In the genomic region with DNA sequence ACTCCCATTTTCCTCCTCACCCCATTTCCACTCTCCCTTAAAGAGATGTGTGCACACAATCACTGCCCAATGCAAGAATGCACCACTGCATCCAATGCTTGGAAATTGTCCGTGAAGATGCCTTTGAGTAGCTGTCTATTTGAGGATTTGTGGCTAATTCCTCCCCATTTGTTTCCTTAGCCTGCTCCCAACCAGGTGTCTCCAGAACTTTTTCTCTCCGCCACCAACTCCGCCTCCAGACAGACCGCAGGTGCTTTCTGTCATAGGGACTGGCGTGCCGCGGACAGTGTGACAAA, we compare ENCODE assay signal across 8 cellular contexts. TPM values are rescaled to one million over a fixed set of nuclear protein-coding genes. Genes with fewer than 3 reads are reported as not detected.
DNase-seq lines count a peak whose midpoint lies in the region; ATAC-seq and TF ChIP-seq lines count a peak whose summit lies in the region.

No MANE protein-coding gene starts in this region.

- H3K36me3 Mint-ChIP-seq in Calu3 (ENCODE audit: insufficient read depth, unreplicated experiment): peaks cover 47% of the 10 kb centered on the region
- peaks cover 3 to 12% (median 5%) of the 10 kb centered on the region in 3 experiments for H3K36me3 Mint-ChIP-seq in H9 (ENCODE audit: insufficient read depth in 1 of 3, low read depth in 3 of 3)
- H3K36me3 Mint-ChIP-seq in stimulated activated effector memory CD8-positive, alpha-beta T cell treated with anti-CD3 and anti-CD28 coated beads, Interleukin-12 subunit alpha, Interleukin-12 subunit beta, amount 100 ng/mL, for 72 hours: peaks cover 73% of the 10 kb centered on the region

- H3K27ac Mint-ChIP-seq in Calu3 (ENCODE audit: unreplicated experiment) (peak overlapping the region; percentile 82), H9 (peak overlapping the region; percentile 96 to 100 (median 99))
- H3K27ac Mint-ChIP-seq in stimulated activated effector memory CD8-positive, alpha-beta T cell treated with anti-CD3 and anti-CD28 coated beads, Interleukin-12 subunit alpha, Interleukin-12 subunit beta, amount 100 ng/mL, for 72 hours: peak overlapping the region; percentile 99

- no peak overlapping the region for H3K56ac ChIP-seq in H9 (ENCODE audit: insufficient read length, low read depth, low read length)

- H3T11ph ChIP-seq in H9 (ENCODE audit: low read length): no peak overlapping the region

- no CpG with 5 or more reads among the region's 7 CpGs for WGBS in H9 (ENCODE audit: extremely low coverage, insufficient read length, low lambda C conversion rate)
- 1% methylated on average over 7 of the region's 7 CpGs for WGBS in SK-N-SH (ENCODE audit: low lambda C conversion rate)

- no peak overlapping the region for H2BK120ac ChIP-seq in H9 (ENCODE audit: low read depth, low read length, poor library complexity, severe bottlenecking)

- intact Hi-C loops in Calu3 (cut with micrococcal nuclease; ENCODE audit: unreplicated experiment): no loop called here

- no peak overlapping the region for H3K18ac ChIP-seq in H9 (ENCODE audit: insufficient read length, low read depth, low read length)

- H2BK5ac ChIP-seq in H9 (ENCODE audit: insufficient read length, low read length): no peak overlapping the region

- TF ChIP-seq RAD21 in SK-N-SH (IDR thresholded peaks at IDR 0.05; ENCODE audit: low read length): no peak

- H3K27me3 ChIP-seq in H9 (ENCODE audit: insufficient read depth, low read length) (no peaks in the 10 kb centered on the region), SK-N-SH (ENCODE audit: insufficient read depth) (no peaks in the 10 kb centered on the region), foreskin keratinocyte (no peaks in the 10 kb centered on the region)

- H3K9me3 Mint-ChIP-seq in Calu3 (ENCODE audit: low read depth, unreplicated experiment) (no peaks in the 10 kb centered on the region), H9 (peaks cover 3 to 5% of the 10 kb centered on the region in 2 experiments; a peak in 2 of 5 replicates)
- H3K9me3 Mint-ChIP-seq in stimulated activated effector memory CD8-positive, alpha-beta T cell treated with anti-CD3 and anti-CD28 coated beads, Interleukin-12 subunit alpha, Interleukin-12 subunit beta, amount 100 ng/mL, for 72 hours: peaks cover 2% of the 10 kb centered on the region

- H4K91ac ChIP-seq in H9 (ENCODE audit: insufficient read length, low read depth, low read length): no peak overlapping the region

- H2AFZ ChIP-seq in H9 (ENCODE audit: low read length): peak overlapping the region; percentile 83
- peak overlapping the region; percentile 96 for H2AFZ ChIP-seq in SK-N-SH (ENCODE audit: low read depth)

- no peak overlapping the region for H2BK20ac ChIP-seq in H9 (ENCODE audit: low read depth, low read length, poor library complexity, severe bottlenecking)

- H3F3A ChIP-seq in SK-N-SH (replicated peaks; ENCODE audit: insufficient read depth): peaks cover 15% of the 10 kb centered on the region

- peak overlapping the region; percentile 91 to 98 for H3K4me3 ChIP-seq in SK-N-SH (ENCODE audit: low read depth in 2 of 2, low read length in 1 of 2)

- H3K79me2 ChIP-seq in H9 (ENCODE audit: insufficient read depth, low read length): peaks cover 14% of the 10 kb centered on the region; the same call in 1 of the 2 replicates
- peaks cover 46% of the 10 kb centered on the region for H3K79me2 ChIP-seq in SK-N-SH (ENCODE audit: insufficient read depth)

- H3K23ac ChIP-seq in H9 (ENCODE audit: insufficient read length, low read depth, low read length): no peak overlapping the region

- H3K9me2 ChIP-seq in SK-N-SH: no peaks in the 10 kb centered on the region

- no peak for TF ChIP-seq CTCF in Calu3 (IDR thresholded peaks at IDR 0.05; ENCODE audit: unreplicated experiment)
- TF ChIP-seq CTCF in H9 (conservative IDR thresholded peaks at IDR 0.05): no peak
- no peak for TF ChIP-seq CTCF in SK-N-SH (IDR thresholded peaks at IDR 0.05)
- TF ChIP-seq CTCF in foreskin keratinocyte (conservative IDR thresholded peaks at IDR 0.05): no peak

- H4K5ac ChIP-seq in H9 (ENCODE audit: insufficient read length, low read depth, low read length): no peak overlapping the region

- H3K79me1 ChIP-seq in H9 (ENCODE audit: insufficient read depth, low read depth, low read length, poor library complexity, severe bottlenecking): no peaks in the 10 kb centered on the region

- no peak overlapping the region for H3K4ac ChIP-seq in H9 (ENCODE audit: low read depth, low read length)

- H3K4me1 Mint-ChIP-seq in Calu3 (ENCODE audit: low read depth, unreplicated experiment) (peaks cover 7% of the 10 kb centered on the region), H9 (peaks cover 33 to 37% of the 10 kb centered on the region in 2 experiments)
- H3K4me1 Mint-ChIP-seq in stimulated activated effector memory CD8-positive, alpha-beta T cell treated with anti-CD3 and anti-CD28 coated beads, Interleukin-12 subunit alpha, Interleukin-12 subunit beta, amount 100 ng/mL, for 72 hours: peaks cover 74% of the 10 kb centered on the region

- no peaks in the 10 kb centered on the region for H3K9me3 ChIP-seq in H9 (ENCODE audit: control insufficient read depth, low read depth, low read length)
- H3K9me3 ChIP-seq in SK-N-SH: no peaks in the 10 kb centered on the region

- H4K20me1 ChIP-seq in H9 (ENCODE audit: control insufficient read depth, insufficient read depth, insufficient read length): no peaks in the 10 kb centered on the region
- H4K20me1 ChIP-seq in SK-N-SH (ENCODE audit: insufficient read depth): peaks cover 28% of the 10 kb centered on the region; the same call in 1 of the 2 replicates

- H3K4me2 ChIP-seq in H9 (ENCODE audit: insufficient read depth, insufficient read length, low read length): peak overlapping the region; percentile 95
- H3K4me2 ChIP-seq in SK-N-SH: peak overlapping the region; percentile 96

- CTCF ChIA-PET in Calu3 (lab: Charles Lee) (no interaction called here), SK-N-SH (lab: Yijun Ruan, JAX) (interaction anchor here (0.9 to 2.3 kb wide), 2 partner anchors 65 to 324 kb away, joined by 5 read pairs; no protein-coding TSS in a partner anchor)

- peak; percentile 7 for ATAC-seq in foreskin keratinocyte
- ATAC-seq in stimulated activated effector memory CD8-positive, alpha-beta T cell treated with anti-CD3 and anti-CD28 coated beads, Interleukin-12 subunit alpha, Interleukin-12 subunit beta, amount 100 ng/mL, for 72 hours: no peak
- ATAC-seq in HG03108 (IDR thresholded peaks at IDR 0.05; ENCODE audit: unreplicated experiment): no peak

- no peak overlapping the region for H2BK12ac ChIP-seq in H9 (ENCODE audit: insufficient read length, low read depth, low read length)

- no peaks in the 10 kb centered on the region for H3K4me1 ChIP-seq in H9 (ENCODE audit: insufficient read depth, low read length)
- peaks cover 5 to 26% of the 10 kb centered on the region in 2 experiments; a peak in 3 of 4 replicates for H3K4me1 ChIP-seq in SK-N-SH (ENCODE audit: control insufficient read depth in 1 of 2, insufficient read depth in 2 of 2, low read depth in 1 of 2, low read length in 1 of 2)
- H3K4me1 ChIP-seq in foreskin keratinocyte: peaks cover 22% of the 10 kb centered on the region

- H3K27ac ChIP-seq in H9 (ENCODE audit: insufficient read length, low read depth, low read length) (peak overlapping the region; percentile 9), SK-N-SH (ENCODE audit: low read depth in 2 of 2, low read length in 1 of 2) (peak overlapping the region; percentile 60 to 85; a peak in 3 of 4 replicates), foreskin keratinocyte (peak overlapping the region; percentile 88)

- POLR2A ChIA-PET in SK-N-SH (lab: Yijun Ruan, JAX): interaction anchor here (0.7 kb wide), 1 partner anchor 35 kb away, joined by 3 read pairs; no protein-coding TSS in a partner anchor

- BruUV-seq in Calu3 (replicated peaks; lab: Mats Ljungman, UMichigan): no TSS peak

- H3K9ac ChIP-seq in H9 (ENCODE audit: extremely low read depth, insufficient read length, low read length) (peak overlapping the region; percentile 62), SK-N-SH (peak overlapping the region; percentile 91; the same call in 1 of the 2 replicates)

- no peak overlapping the region for H3K14ac ChIP-seq in H9 (ENCODE audit: insufficient read depth, low read length)

- no peak for DNase-seq in Calu3
- no peak for DNase-seq in H9
- DNase-seq in SK-N-SH: peak; percentile 4
- DNase-seq in foreskin keratinocyte: no peak
- DNase-seq in stimulated activated effector memory CD8-positive, alpha-beta T cell treated with anti-CD3 and anti-CD28 coated beads, Interleukin-12 subunit alpha, Interleukin-12 subunit beta, amount 100 ng/mL, for 72 hours (ENCODE audit: low spot score in 2 of 2): no peak
- DNase-seq in anterior cingulate cortex (lab: John Stamatoyannopoulos, UW): no peak
- DNase-seq in CD1c-positive myeloid dendritic cell (ENCODE audit: extremely low spot score): no peak

- H3K27me3 Mint-ChIP-seq in Calu3 (ENCODE audit: unreplicated experiment): no peaks in the 10 kb centered on the region
- peaks cover 1% of the 10 kb centered on the region for H3K27me3 Mint-ChIP-seq in H9 (ENCODE audit: low read depth)

- H2AK5ac ChIP-seq in H9 (ENCODE audit: insufficient read length, low read length): no peak overlapping the region

- no peak for TF ChIP-seq EP300 in SK-N-SH (IDR thresholded peaks at IDR 0.05; ENCODE audit: borderline replicate concordance in 1 of 2, low read depth in 1 of 2, low read length in 1 of 2)

- H3K4me3 Mint-ChIP-seq in Calu3 (ENCODE audit: low read depth, unreplicated experiment) (peak overlapping the region; percentile 80), H9 (peak overlapping the region; percentile 94)
- H3K4me3 Mint-ChIP-seq in stimulated activated effector memory CD8-positive, alpha-beta T cell treated with anti-CD3 and anti-CD28 coated beads, Interleukin-12 subunit alpha, Interleukin-12 subunit beta, amount 100 ng/mL, for 72 hours: peak overlapping the region; percentile 99

- H3K36me3 ChIP-seq in SK-N-SH (replicated peaks in 1 of 2; ENCODE audit: control insufficient read depth in 1 of 2, insufficient read depth in 2 of 2, low read length in 1 of 2): no peaks in the 10 kb centered on the region

- peaks cover 13% of the 10 kb centered on the region for H3K23me2 ChIP-seq in H9 (ENCODE audit: insufficient read length, low read depth, low read length, poor library complexity, severe bottlenecking)

- H2BK15ac ChIP-seq in H9 (ENCODE audit: low read depth, low read length): no peak overlapping the region

- no peak overlapping the region for H4K8ac ChIP-seq in H9 (replicated peaks; ENCODE audit: insufficient read length, low read depth, low read length)

TF ChIP-seq in SK-N-SH, 30 proteins besides CTCF, POLR2A, EP300 and RAD21 (continues in another document):
- no peak for TF ChIP-seq SMC3 (IDR thresholded peaks at IDR 0.05; ENCODE audit: low read depth, low read length)

RNA-seq across cellular contexts. Expression of a gene that starts 0.5 kb away (rescaled TPM):
- total RNA-seq in Calu3 (2022): 52.2 and 53.7 TPM in 2 replicates
- 85.7 and 86.1 TPM in 2 replicates for total RNA-seq in H9 (2021)
- polyA plus RNA-seq in SK-N-SH (2012; rRNA removed): 49.8 and 69.8 TPM in 2 replicates
- 72.1 and 72.2 TPM in 2 replicates for polyA plus RNA-seq in SK-N-SH (2012; cell fraction: cytosol; rRNA removed)
- polyA plus RNA-seq in SK-N-SH (2012; cell fraction: nucleus; rRNA removed): 17.5 and 47.6 TPM in 2 replicates
- total RNA-seq in foreskin keratinocyte: 96.6 and 121 TPM in 2 replicates
- 51.5 and 52.5 TPM in 2 replicates for polyA plus RNA-seq in foreskin keratinocyte

Comparison
In these comparisons a context has a peak if more than half of its experiments do, and no peak if none do; other contexts are left out.
1. H3K27ac ChIP-seq: peak in every context shown above with its lines; median percentile 88 in foreskin keratinocyte; 72 in SK-N-SH; 9 in H9.